27 cellular contexts compared by ENCODE assay signal in the genomic region with DNA sequence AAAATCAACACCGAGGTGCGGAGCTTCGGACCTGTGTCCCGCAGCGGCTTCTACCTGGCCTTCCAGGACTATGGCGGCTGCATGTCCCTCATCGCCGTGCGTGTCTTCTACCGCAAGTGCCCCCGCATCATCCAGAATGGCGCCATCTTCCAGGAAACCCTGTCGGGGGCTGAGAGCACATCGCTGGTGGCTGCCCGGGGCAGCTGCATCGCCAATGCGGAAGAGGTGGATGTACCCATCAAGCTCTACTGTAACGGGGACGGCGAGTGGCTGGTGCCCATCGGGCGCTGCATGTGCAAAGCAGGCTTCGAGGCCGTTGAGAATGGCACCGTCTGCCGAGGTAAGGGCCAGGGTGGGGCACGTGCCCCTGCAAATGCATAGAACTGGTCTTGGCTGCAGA.
"Had no signal": no experiment of that assay in that cellular context is flagged by ENCODE, and none has a peak within 500 bp of the region (broad histone marks: within the 10 kb centered on the region; RNA-seq: fewer than 3 reads in every experiment).

No MANE protein-coding gene starts in this region.

- H3K4me3 Mint-ChIP-seq: dendritic cell treated with granulocyte-macrophage colony-stimulating factor and Interleukin-4, amounts not matched to agents 40 ng/mL and 50 ng/mL, for 4 days; immature natural killer cell; mesothelial cell of epicardium; naive B cell; naive thymus-derived CD8-positive, alpha-beta T cell had no signal

- H3K27ac Mint-ChIP-seq: dendritic cell treated with granulocyte-macrophage colony-stimulating factor and Interleukin-4, amounts not matched to agents 40 ng/mL and 50 ng/mL, for 4 days; immature natural killer cell; mesothelial cell of epicardium; naive B cell; naive thymus-derived CD8-positive, alpha-beta T cell had no signal

- H3K36me3 ChIP-seq: esophagus squamous epithelium, gastrocnemius medialis, left ventricle myocardium inferior, lower lobe of right lung had no signal

- H3K27me3 ChIP-seq: gastrocnemius medialis had no signal

- H3K9me3 ChIP-seq: esophagus squamous epithelium, gastrocnemius medialis, heart right ventricle, left ventricle myocardium inferior, lower lobe of right lung, mucosa of descending colon had no signal

- H3K4me1 ChIP-seq: gastrocnemius medialis, left ventricle myocardium inferior, lower lobe of right lung had no signal

- DNase-seq: cortex of kidney; effector CD4-positive, alpha-beta T cell; effector memory CD4-positive, alpha-beta T cell; erythroblast; esophagus squamous epithelium; foreskin fibroblast; foreskin melanocyte; gastrocnemius medialis; head of caudate nucleus; heart right ventricle; hippocampal formation; immature natural killer cell; islet precursor cell; kidney; kidney glomerular epithelial cell; left colon; left ventricle myocardium inferior; lower lobe of right lung; mesenchymal stem cell; mucosa of descending colon; naive B cell; naive thymus-derived CD8-positive, alpha-beta T cell had no signal

- H3K4me1 Mint-ChIP-seq: immature natural killer cell; naive thymus-derived CD8-positive, alpha-beta T cell had no signal

- H3K27ac ChIP-seq: epithelial cell of prostate, esophagus squamous epithelium, gastrocnemius medialis, heart right ventricle, left ventricle myocardium inferior, lower lobe of right lung had no signal

- H3K4me3 ChIP-seq: esophagus squamous epithelium, gastrocnemius medialis, heart right ventricle, left ventricle myocardium inferior, lower lobe of right lung, mucosa of descending colon had no signal

- H3K36me3 Mint-ChIP-seq: immature natural killer cell; naive B cell; naive thymus-derived CD8-positive, alpha-beta T cell had no signal

- ATAC-seq: esophagus mucosa; gastrocnemius medialis; heart right ventricle; left colon; left lobe of liver; lower lobe of right lung; mucosa of descending colon; naive thymus-derived CD8-positive, alpha-beta T cell had no signal

- H3K9me3 Mint-ChIP-seq: immature natural killer cell; mesothelial cell of epicardium; naive thymus-derived CD8-positive, alpha-beta T cell had no signal
